In genomic region chr17:19319771-19320505, GRCh38 we compare ENCODE assay signal across 21 cellular contexts. TPM values are rescaled to one million over a fixed set of nuclear protein-coding genes. Genes with fewer than 3 reads are reported as not detected.
DNase-seq lines count a peak whose midpoint lies in the region; ATAC-seq and TF ChIP-seq lines count a peak whose summit lies in the region.
"Had no signal": no experiment of that assay in that cellular context is flagged by ENCODE, and none has a peak within 500 bp of the region (broad histone marks: within the 10 kb centered on the region; RNA-seq: fewer than 3 reads in every experiment).

No MANE protein-coding gene starts in this region.

- no peak overlapping the region for H2BK120ac ChIP-seq in H9 (ENCODE audit: low read depth, low read length, poor library complexity, severe bottlenecking)

- H3K9me3 ChIP-seq in H9 (ENCODE audit: control insufficient read depth, low read depth, low read length): no peaks in the 10 kb centered on the region
- H3K9me3 ChIP-seq in CD8-positive, alpha-beta memory T cell (ENCODE audit: low read length): no peaks in the 10 kb centered on the region

- H2BK5ac ChIP-seq in H9 (ENCODE audit: insufficient read length, low read length): no peak overlapping the region

- DNase-seq in H9: peak; percentile 25
- no peak for DNase-seq in neural crest cell (ENCODE audit: low read depth, low spot score)
- DNase-seq in substantia nigra (lab: John Stamatoyannopoulos, UW): no peak
- no peak for DNase-seq in Ammon's horn (ENCODE audit: low spot score)
- no peak for DNase-seq in CD8-positive, alpha-beta memory T cell
- DNase-seq: CD4-positive, CD25-positive, alpha-beta regulatory T cell; COR-L47; DMS79; H7; HFFc6; NCI-H1092 treated with DMSO at 0.1 percent for 48 hours; NCI-H1436 treated with DMSO at 0.1 percent for 48 hours; NCI-H1930; NCI-H510A treated with DMSO at 0.1 percent for 48 hours; NCI-H748 treated with DMSO at 0.1 percent for 48 hours; SIG-M5; SK-N-SH had no signal

- no peaks in the 10 kb centered on the region for H3K36me3 ChIP-seq in CD8-positive, alpha-beta memory T cell (ENCODE audit: insufficient read depth, low read length)

- no peak overlapping the region for H2BK12ac ChIP-seq in H9 (ENCODE audit: insufficient read length, low read depth, low read length)

- H3K27me3 Mint-ChIP-seq in H9 (ENCODE audit: low read depth) (no peaks in the 10 kb centered on the region), neural crest cell (ENCODE audit: low read depth) (no peaks in the 10 kb centered on the region)
- H3K27me3 Mint-ChIP-seq in CD8-positive, alpha-beta memory T cell: peaks cover 0 to 8% of the 10 kb centered on the region in 2 donors

- no peaks in the 10 kb centered on the region for H3K23me2 ChIP-seq in H9 (ENCODE audit: insufficient read length, low read depth, low read length, poor library complexity, severe bottlenecking)

- H3K23ac ChIP-seq in H9 (ENCODE audit: insufficient read length, low read depth, low read length): no peak overlapping the region

- H3K4me3 ChIP-seq in CD8-positive, alpha-beta memory T cell (ENCODE audit: low read length): no peak overlapping the region
- H3K4me3 ChIP-seq: A549 had no signal

- H2AK5ac ChIP-seq in H9 (ENCODE audit: insufficient read length, low read length): no peak overlapping the region

- no peaks in the 10 kb centered on the region for H4K20me1 ChIP-seq in H9 (ENCODE audit: control insufficient read depth, insufficient read depth, insufficient read length)

- H3T11ph ChIP-seq in H9 (ENCODE audit: low read length): no peak overlapping the region

- H3K4me3 Mint-ChIP-seq in H9 (no peak overlapping the region), neural crest cell (no peak overlapping the region)
- H3K4me3 Mint-ChIP-seq in CD8-positive, alpha-beta memory T cell: no peak overlapping the region
- H3K4me3 Mint-ChIP-seq: CD4-positive, CD25-positive, alpha-beta regulatory T cell; HFFc6 had no signal

- no CpG with 5 or more reads among the region's 12 CpGs for WGBS in H9 (ENCODE audit: extremely low coverage, insufficient read length, low lambda C conversion rate)

- peak overlapping the region in 1 of 3 experiments; percentile 55; a peak in 1 of 7 replicates for H3K27ac Mint-ChIP-seq in H9
- peak overlapping the region; percentile 71 for H3K27ac Mint-ChIP-seq in neural crest cell (ENCODE audit: unreplicated experiment)
- H3K27ac Mint-ChIP-seq in CD8-positive, alpha-beta memory T cell: no peak overlapping the region
- H3K27ac Mint-ChIP-seq: HFFc6 had no signal

- H2BK15ac ChIP-seq in H9 (ENCODE audit: low read depth, low read length): no peak overlapping the region

- peaks cover 4% of the 10 kb centered on the region for H3K4me1 ChIP-seq in H9 (ENCODE audit: insufficient read depth, low read length)
- no peaks in the 10 kb centered on the region for H3K4me1 ChIP-seq in CD8-positive, alpha-beta memory T cell (ENCODE audit: insufficient read depth, low read length)

- no peak overlapping the region for H4K91ac ChIP-seq in H9 (ENCODE audit: insufficient read length, low read depth, low read length)

- H3K27me3 ChIP-seq in H9 (ENCODE audit: insufficient read depth, low read length): no peaks in the 10 kb centered on the region
- H3K27me3 ChIP-seq in CD8-positive, alpha-beta memory T cell (ENCODE audit: insufficient read depth, low read length, poor library complexity, severe bottlenecking): no peaks in the 10 kb centered on the region

- H4K5ac ChIP-seq in H9 (ENCODE audit: insufficient read length, low read depth, low read length): no peak overlapping the region

- H2BK20ac ChIP-seq in H9 (ENCODE audit: low read depth, low read length, poor library complexity, severe bottlenecking): no peak overlapping the region

- no peak overlapping the region for H3K56ac ChIP-seq in H9 (ENCODE audit: insufficient read length, low read depth, low read length)

- CTCF ChIA-PET in CD8-positive, alpha-beta memory T cell (lab: Charles Lee): interaction anchor here (1.2 kb wide), 1 partner anchor 43 kb away, joined by 3 read pairs; the partner anchor contains the start of gene B9D1

- no peak for ATAC-seq in GM18909 (IDR thresholded peaks at IDR 0.05; ENCODE audit: poor library complexity, unreplicated experiment)
- ATAC-seq: A549 had no signal

- no peaks in the 10 kb centered on the region for H3K79me1 ChIP-seq in H9 (ENCODE audit: insufficient read depth, low read depth, low read length, poor library complexity, severe bottlenecking)

- H3K4me1 Mint-ChIP-seq in H9 (peaks cover 28 to 32% of the 10 kb centered on the region in 2 experiments), neural crest cell (peaks cover 39% of the 10 kb centered on the region)
- no peaks in the 10 kb centered on the region for H3K4me1 Mint-ChIP-seq in CD8-positive, alpha-beta memory T cell
- H3K4me1 Mint-ChIP-seq: CD4-positive, CD25-positive, alpha-beta regulatory T cell had no signal

- no peak overlapping the region for H2AFZ ChIP-seq in H9 (ENCODE audit: low read length)

- H3K9ac ChIP-seq in H9 (ENCODE audit: extremely low read depth, insufficient read length, low read length): no peak overlapping the region
- H3K9ac ChIP-seq: KMS-11, SK-N-SH had no signal

- H3K36me3 Mint-ChIP-seq in H9 (ENCODE audit: insufficient read depth in 1 of 3, low read depth in 3 of 3) (peaks cover 24 to 54% (median 29%) of the 10 kb centered on the region in 3 experiments), neural crest cell (ENCODE audit: low read depth) (peaks cover 21% of the 10 kb centered on the region)
- H3K36me3 Mint-ChIP-seq in CD8-positive, alpha-beta memory T cell: peaks cover 0 to 6% (median under 1%) of the 10 kb centered on the region in 3 donors

- no peak overlapping the region for H3K18ac ChIP-seq in H9 (ENCODE audit: insufficient read length, low read depth, low read length)

- H3K27ac ChIP-seq in H9 (ENCODE audit: insufficient read length, low read depth, low read length) (no peak overlapping the region), angular gyrus (ENCODE audit: low read depth, low read length) (peak overlapping the region; percentile 22), substantia nigra (ENCODE audit: low read depth, low read length, poor library complexity, severe bottlenecking) (peak overlapping the region; percentile 71)
- H3K27ac ChIP-seq in CD8-positive, alpha-beta memory T cell (ENCODE audit: low read depth, low read length): no peak overlapping the region
- H3K27ac ChIP-seq: A549, KMS-11 had no signal

- H4K8ac ChIP-seq in H9 (replicated peaks; ENCODE audit: insufficient read length, low read depth, low read length): no peak overlapping the region

- no peak overlapping the region for H3K4me2 ChIP-seq in H9 (ENCODE audit: insufficient read depth, insufficient read length, low read length)
- H3K4me2 ChIP-seq: A549, KMS-11, SK-N-SH had no signal

- H3K9me3 Mint-ChIP-seq in H9: peaks cover 5 to 8% of the 10 kb centered on the region in 2 experiments
- H3K9me3 Mint-ChIP-seq in neural crest cell: peaks cover under 1% of the 10 kb centered on the region
- peaks cover 0 to 5% (median under 1%) of the 10 kb centered on the region in 5 donors for H3K9me3 Mint-ChIP-seq in CD8-positive, alpha-beta memory T cell

- no peak overlapping the region for H3K14ac ChIP-seq in H9 (ENCODE audit: insufficient read depth, low read length)

- H3K79me2 ChIP-seq in H9 (ENCODE audit: insufficient read depth, low read length): no peaks in the 10 kb centered on the region

- POLR2A ChIA-PET in CD8-positive, alpha-beta memory T cell (lab: Charles Lee): no interaction called here

- no peak overlapping the region for H3K4ac ChIP-seq in H9 (ENCODE audit: low read depth, low read length)

- TF ChIP-seq CTCF in H9 (conservative IDR thresholded peaks at IDR 0.05) (no peak), neural crest cell (conservative IDR thresholded peaks at IDR 0.05) (no peak)

RNA-seq across cellular contexts. Expression of gene B9D1, which starts 42.6 kb away (rescaled TPM):
- total RNA-seq in H9 (2021): 27.4 and 30.4 TPM in 2 replicates
- total RNA-seq in neural crest cell: 15.4 and 17.9 TPM in 2 replicates
- 1 to 10 TPM; 4.8 to 6.8 TPM for total RNA-seq in CD8-positive, alpha-beta memory T cell
- polyA plus RNA-seq in CD8-positive, alpha-beta memory T cell: 0.67 TPM

RNA-seq across cellular contexts. Expression of gene MAPK7, which starts 58.4 kb away (rescaled TPM):
- total RNA-seq in H9 (2021) (43.8 and 45.5 TPM in 2 replicates), neural crest cell (39.3 and 39.5 TPM in 2 replicates)
- total RNA-seq in CD8-positive, alpha-beta memory T cell: 10 to 100 TPM; 15.1 to 19.8 TPM
- polyA plus RNA-seq in CD8-positive, alpha-beta memory T cell: 11.2 TPM

Comparison
In these comparisons a context has a peak if more than half of its experiments do, and no peak if none do; other contexts are left out.
1. H3K27ac ChIP-seq: peak in angular gyrus (single experiment) and substantia nigra (single experiment); none in H9 (single experiment) and CD8-positive, alpha-beta memory T cell (single experiment).